Comparison of ENCODE assay signal across 17 cellular contexts in genomic region chr3:157534725-157535161, GRCh38. TPM values are rescaled to one million over a fixed set of nuclear protein-coding genes. Genes with fewer than 3 reads are reported as not detected.
"Had no signal": no experiment of that assay in that cellular context is flagged by ENCODE, and none has a peak within 500 bp of the region (broad histone marks: within the 10 kb centered on the region; RNA-seq: fewer than 3 reads in every experiment).

No MANE protein-coding gene starts in this region.

- FAIRE-seq: colon had no signal

- H3K4me3 ChIP-seq: cardiac muscle cell, esophagus squamous epithelium, thoracic aorta, upper lobe of right lung had no signal

- H3K36me3 ChIP-seq: cardiac muscle cell, esophagus squamous epithelium, thoracic aorta, upper lobe of right lung, WERI-Rb-1 had no signal

- H3K9me3 ChIP-seq: esophagus squamous epithelium, thoracic aorta, upper lobe of right lung had no signal

- H3K4me1 ChIP-seq: esophagus squamous epithelium, upper lobe of right lung had no signal

- ATAC-seq: activated CD8-positive, alpha-beta T cell treated with anti-CD3 and anti-CD28 coated beads for 36 hours; activated naive CD4-positive, alpha-beta T cell treated with anti-CD3 and anti-CD28 coated beads, Interleukin-2, amount 50 U/mL, for 72 hours; left ventricle myocardium superior; natural killer cell treated with Interleukin-12 subunit alpha and Interleukin-12 subunit beta and Interleukin-15 and Interleukin-18, amount 100 ng/mL, for 72 hours; upper lobe of right lung had no signal

- DNase-seq: activated CD4-positive, alpha-beta T cell treated with anti-CD3 and anti-CD28 coated beads for 48 hours; activated CD8-positive, alpha-beta T cell treated with anti-CD3 and anti-CD28 coated beads for 36 hours; activated gamma-delta T cell; activated T-cell treated with anti-CD3 and anti-CD28 coated beads, Interleukin-2, amount 50 U/mL, for 48 hours; esophagus squamous epithelium; foreskin fibroblast; kidney glomerular epithelial cell; left ventricle myocardium superior; posterior cingulate gyrus; retina; upper lobe of right lung; WERI-Rb-1 had no signal

- H3K27ac ChIP-seq: cardiac muscle cell, esophagus squamous epithelium, thoracic aorta, upper lobe of right lung, WERI-Rb-1 had no signal

- H3K27me3 ChIP-seq: cardiac muscle cell, esophagus squamous epithelium, upper lobe of right lung had no signal

RNA-seq across cellular contexts. Expression of gene VEPH1, which starts 31.5 kb away (rescaled TPM):
- total RNA-seq: activated CD8-positive, alpha-beta T cell treated with anti-CD3 and anti-CD28 coated beads for 36 hours; activated naive CD4-positive, alpha-beta T cell treated with anti-CD3 and anti-CD28 coated beads, Interleukin-2, amount 50 U/mL, for 72 hours; esophagus squamous epithelium; natural killer cell treated with Interleukin-12 subunit alpha and Interleukin-12 subunit beta and Interleukin-15 and Interleukin-18, amount 100 ng/mL, for 72 hours had no signal
